8 cellular contexts compared by ENCODE assay signal in the genomic region with DNA sequence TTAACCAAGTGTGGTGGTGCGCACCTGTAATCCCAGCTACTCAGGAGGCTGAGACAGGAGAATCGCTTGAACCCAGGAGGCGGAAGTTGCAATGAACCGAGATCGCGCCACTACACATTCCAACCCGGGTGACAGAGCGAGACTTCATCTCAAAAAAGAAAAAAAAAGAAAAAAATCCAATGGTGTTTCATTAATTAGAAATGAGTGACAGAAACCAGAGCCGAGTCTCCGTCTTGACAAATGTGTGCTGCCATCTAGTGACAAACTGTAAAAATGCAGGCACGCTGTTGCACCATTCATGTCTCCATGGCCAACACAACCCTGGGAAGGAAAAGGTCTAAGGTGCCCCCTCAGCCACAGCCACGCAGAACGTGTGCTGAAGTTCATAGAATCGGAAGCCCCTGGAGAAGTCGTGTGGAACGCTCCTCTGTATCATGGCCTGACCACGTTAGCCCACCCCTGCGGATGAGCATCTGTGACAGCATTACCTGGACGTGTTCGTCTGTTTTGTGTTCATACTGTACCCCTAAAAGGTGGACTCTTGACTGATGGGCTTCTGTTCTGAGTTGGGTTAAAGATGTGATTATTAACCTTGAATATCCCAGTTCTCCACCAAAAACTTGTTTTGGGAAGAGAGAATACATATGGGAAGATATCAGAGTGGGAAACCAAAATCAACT.
A peak's percentile ranks its signal among the peaks of the same experiment; 100 is the strongest.
DNase-seq lines count a peak whose midpoint lies in the region; ATAC-seq and TF ChIP-seq lines count a peak whose summit lies in the region.

No MANE protein-coding gene starts in this region.

- no peaks in the 10 kb centered on the region for H3K27me3 ChIP-seq in GM06990 (replicated peaks; ENCODE audit: control insufficient read depth, insufficient read depth, low read length)
- peaks cover 7% of the 10 kb centered on the region for H3K27me3 ChIP-seq in IMR-90 (ENCODE audit: control insufficient read depth, insufficient read depth, low read length)
- no peaks in the 10 kb centered on the region for H3K27me3 ChIP-seq in trophoblast cell (ENCODE audit: insufficient read depth, low read length)

- peak overlapping the region; percentile 75 for H2AK9ac ChIP-seq in IMR-90 (replicated peaks; ENCODE audit: low read depth, low read length, poor library complexity)

- H3K4ac ChIP-seq in IMR-90 (ENCODE audit: low read depth, low read length), result no peak overlapping the region
- no peak overlapping the region for H3K4ac ChIP-seq in trophoblast cell (ENCODE audit: low read depth, low read length)

- H3K9ac ChIP-seq in IMR-90 (ENCODE audit: low read depth, low read length) (no peak overlapping the region), trophoblast cell (ENCODE audit: low read length) (no peak overlapping the region)

- H4K20me1 ChIP-seq in IMR-90 (ENCODE audit: insufficient read depth, low read length), result no peaks in the 10 kb centered on the region

- H3K18ac ChIP-seq in IMR-90 (ENCODE audit: low read depth, low read length), result no peak overlapping the region
- H3K18ac ChIP-seq in trophoblast cell (ENCODE audit: low read length), result no peak overlapping the region

- H3K79me1 ChIP-seq in IMR-90 (ENCODE audit: low read depth in 1 of 2, low read length in 2 of 2), result no peaks in the 10 kb centered on the region
- H3K79me1 ChIP-seq in trophoblast cell (ENCODE audit: low read length), result no peaks in the 10 kb centered on the region

- 3% methylated on average over 5 of the region's 20 CpGs; no CpG with 5 or more reads in 1 of the 2 experiments for WGBS in IMR-90 (ENCODE audit: extremely low coverage in 2 of 2, insufficient read length in 1 of 2), 2 experiments
- WGBS in trophoblast cell (ENCODE audit: extremely low coverage, insufficient coverage, insufficient read length), result no CpG with 5 or more reads among the region's 20 CpGs

- H3K4me1 ChIP-seq in IMR-90 (ENCODE audit: control insufficient read depth, insufficient read depth, low read length), result 0 out of 2 replicates have a peak, but pooled peaks cover 2% of the 10 kb centered on the region
- H3K4me1 ChIP-seq in trophoblast cell (ENCODE audit: control insufficient read depth in 1 of 2, insufficient read depth in 2 of 2, low read length in 2 of 2), result peaks cover 1 to 2% of the 10 kb centered on the region in 2 experiments

- H3K4me3 Mint-ChIP-seq in activated naive CD4-positive, alpha-beta T cell treated with anti-CD3 and anti-CD28 coated beads for 36 hours, result no peak overlapping the region

- in situ Hi-C loops in IMR-90 (cut with MboI; ENCODE audit: low sequenced_read_pairs) (loop anchor here (5.0 kb wide), 1 partner anchor 142 kb away; no protein-coding TSS in a partner anchor), SK-MEL-5 (cut with HindIII; ENCODE audit: low pct_unique_long_range_greater_than_20kb, low sequenced_read_pairs) (no loop called here)

- TF ChIP-seq POLR2A in IMR-90 (IDR thresholded peaks at IDR 0.05; ENCODE audit: low read depth, low read length), result no peak

- peak; percentile 78 for TF ChIP-seq CTCF in GM06990 (IDR thresholded peaks at IDR 0.05; ENCODE audit: insufficient read depth, low read length, poor library complexity, severe bottlenecking)
- TF ChIP-seq CTCF in IMR-90 (conservative IDR thresholded peaks at IDR 0.05; ENCODE audit: low read depth, low read length), result peak; percentile 82

- no peaks in the 10 kb centered on the region for H3K9me3 ChIP-seq in IMR-90 (ENCODE audit: control insufficient read depth, insufficient read depth, low read length)
- no peaks in the 10 kb centered on the region for H3K9me3 ChIP-seq in trophoblast cell (ENCODE audit: insufficient read depth, low read depth, low read length)

- H3K36me3 ChIP-seq in GM06990 (ENCODE audit: control insufficient read depth, insufficient read depth, low read length) (no peaks in the 10 kb centered on the region), IMR-90 (ENCODE audit: control insufficient read depth, insufficient read depth, low read length) (no peaks in the 10 kb centered on the region), trophoblast cell (ENCODE audit: control insufficient read depth in 1 of 2, insufficient read depth in 2 of 2, low read length in 2 of 2) (no peaks in the 10 kb centered on the region)

- no peaks in the 10 kb centered on the region for H3K9me1 ChIP-seq in IMR-90 (ENCODE audit: insufficient read depth, low read length)

- no peak overlapping the region for H3K27ac Mint-ChIP-seq in activated naive CD4-positive, alpha-beta T cell treated with anti-CD3 and anti-CD28 coated beads for 36 hours

- no peak overlapping the region for H4K12ac ChIP-seq in trophoblast cell (ENCODE audit: low read depth, low read length)

- CTCF ChIA-PET in IMR-90 (lab: Yijun Ruan, JAX), result interaction anchor here (0.9 kb wide), 1 partner anchor 11 kb away, joined by 3 read pairs; no protein-coding TSS in a partner anchor
- CTCF ChIA-PET in activated naive CD4-positive, alpha-beta T cell treated with anti-CD3 and anti-CD28 coated beads for 36 hours (lab: Charles Lee), result interaction anchor here (0.8 to 6.4 kb wide), 10 partner anchors 14 to 185 kb away, joined by 3 to 73 read pairs (median 5); a partner anchor contains a TSS

- no peak overlapping the region for H3K56ac ChIP-seq in IMR-90 (ENCODE audit: extremely low read depth, insufficient read depth, low read length)

- H2AK5ac ChIP-seq in IMR-90 (ENCODE audit: low read depth, low read length) (no peak overlapping the region), trophoblast cell (ENCODE audit: low read length) (no peak overlapping the region)

- H4K5ac ChIP-seq in IMR-90 (ENCODE audit: low read depth, low read length), result no peak overlapping the region

- H3K4me2 ChIP-seq in IMR-90 (ENCODE audit: low read depth, low read length) (no peak overlapping the region), trophoblast cell (ENCODE audit: low read length) (no peak overlapping the region)

- H3K14ac ChIP-seq in IMR-90 (replicated peaks; ENCODE audit: low read depth, low read length) (no peak overlapping the region), trophoblast cell (ENCODE audit: low read length) (no peak overlapping the region)

- dilution Hi-C loops in IMR-90 (cut with HindIII; ENCODE audit: low sequenced_read_pairs, unreplicated experiment), result no loop called here

- POLR2A ChIA-PET in IMR-90 (lab: Charles Lee; ENCODE audit: unreplicated experiment), result no interaction called here

- H3K36me3 Mint-ChIP-seq in activated naive CD4-positive, alpha-beta T cell treated with anti-CD3 and anti-CD28 coated beads for 36 hours (ENCODE audit: low read depth), result no peaks in the 10 kb centered on the region

- H3K4me1 Mint-ChIP-seq in activated naive CD4-positive, alpha-beta T cell treated with anti-CD3 and anti-CD28 coated beads for 36 hours (ENCODE audit: low read depth), result peaks cover 14% of the 10 kb centered on the region

- H3K23ac ChIP-seq in IMR-90 (ENCODE audit: low read depth, low read length) (no peak overlapping the region), trophoblast cell (ENCODE audit: low read length) (no peak overlapping the region)

- H2AFZ ChIP-seq in IMR-90 (replicated peaks; ENCODE audit: low read length, poor library complexity) (peak overlapping the region; percentile 73), trophoblast cell (ENCODE audit: insufficient read depth, low read length, poor library complexity) (no peak overlapping the region)

- no peaks in the 10 kb centered on the region for H3K9me3 Mint-ChIP-seq in activated naive CD4-positive, alpha-beta T cell treated with anti-CD3 and anti-CD28 coated beads for 36 hours

- H4K91ac ChIP-seq in IMR-90 (ENCODE audit: insufficient read depth, low read depth, low read length) (no peak overlapping the region), trophoblast cell (ENCODE audit: low read depth, low read length) (no peak overlapping the region)

- TF ChIP-seq RAD21 in IMR-90 (IDR thresholded peaks at IDR 0.05; ENCODE audit: low read length), result peak; percentile 86

- DNase-seq in GM06990 (ENCODE audit: extremely low read depth, insufficient read length) (peak; percentile 47), IMR-90 (peak; percentile 67), SK-MEL-5 (ENCODE audit: low read depth, low spot score) (peak; percentile 60), glomerular endothelial cell (ENCODE audit: extremely low read depth, low read depth, low spot score) (peak; percentile 47), trophoblast cell (peak; percentile 82 to 98), ureter (ENCODE audit: low spot score) (peak; percentile 81), mesenteric fat pad (ENCODE audit: low spot score) (no peak)
- peak; percentile 87 for DNase-seq in activated naive CD4-positive, alpha-beta T cell treated with anti-CD3 and anti-CD28 coated beads for 36 hours

- H3K27ac ChIP-seq in IMR-90 (ENCODE audit: insufficient read depth, low read length) (no peak overlapping the region), trophoblast cell (ENCODE audit: low read depth, low read length) (no peak overlapping the region)

- H3K27me3 Mint-ChIP-seq in activated naive CD4-positive, alpha-beta T cell treated with anti-CD3 and anti-CD28 coated beads for 36 hours (ENCODE audit: low read depth), result no peaks in the 10 kb centered on the region

- no peak overlapping the region for H4K8ac ChIP-seq in IMR-90 (ENCODE audit: low read depth in 2 of 2, low read length in 2 of 2)
- H4K8ac ChIP-seq in trophoblast cell (ENCODE audit: low read depth, low read length), result no peak overlapping the region

- H2BK20ac ChIP-seq in IMR-90 (ENCODE audit: low read depth, low read length), result no peak overlapping the region

- H2BK120ac ChIP-seq in IMR-90 (ENCODE audit: low read depth, low read length), result no peak overlapping the region
- no peak overlapping the region for H2BK120ac ChIP-seq in trophoblast cell (ENCODE audit: insufficient read depth, low read length, poor library complexity)

- no peak overlapping the region for H2BK12ac ChIP-seq in trophoblast cell (ENCODE audit: low read length)

- ATAC-seq in IMR-90 (ENCODE audit: low read depth), result peak; percentile 74

- BruUV-seq in IMR-90 (replicated peaks; lab: Mats Ljungman, UMichigan), result no TSS peak

- no peaks in the 10 kb centered on the region for H3K79me2 ChIP-seq in trophoblast cell (ENCODE audit: control insufficient read depth, insufficient read depth, low read length, poor library complexity)

- no peak overlapping the region for H2BK5ac ChIP-seq in IMR-90 (ENCODE audit: low read depth, low read length, poor library complexity, severe bottlenecking)
- no peak overlapping the region for H2BK5ac ChIP-seq in trophoblast cell (ENCODE audit: low read depth, low read length, poor library complexity)

- no peak overlapping the region for H2BK15ac ChIP-seq in IMR-90 (ENCODE audit: low read depth, low read length)

- H3K4me3 ChIP-seq in GM06990 (replicated peaks; ENCODE audit: low read depth, low read length), result no peak overlapping the region
- H3K4me3 ChIP-seq in IMR-90 (ENCODE audit: insufficient read depth, low read depth, low read length), result no peak overlapping the region
- no peak overlapping the region for H3K4me3 ChIP-seq in trophoblast cell (ENCODE audit: low read depth, low read length)

- intact Hi-C loops in IMR-90 (cut with micrococcal nuclease), result loop anchor here (1.0 kb wide), 2 partner anchors 120 to 142 kb away; no protein-coding TSS in a partner anchor
- intact Hi-C loops in activated naive CD4-positive, alpha-beta T cell treated with anti-CD3 and anti-CD28 coated beads for 36 hours (cut with micrococcal nuclease), result loop anchor here (1.0 kb wide), 4 partner anchors 57 to 536 kb away; no protein-coding TSS in a partner anchor

TF ChIP-seq in IMR-90, 13 proteins besides CTCF, POLR2A, EP300 and RAD21 (continues in another document):
- no peak for TF ChIP-seq RFX5 (IDR thresholded peaks at IDR 0.05; ENCODE audit: low read depth, low read length)
- no peak for TF ChIP-seq NFE2L2 (IDR thresholded peaks at IDR 0.05; ENCODE audit: low read depth, low read length)
